1 cellular context compared by ENCODE assay signal in the genomic region with DNA sequence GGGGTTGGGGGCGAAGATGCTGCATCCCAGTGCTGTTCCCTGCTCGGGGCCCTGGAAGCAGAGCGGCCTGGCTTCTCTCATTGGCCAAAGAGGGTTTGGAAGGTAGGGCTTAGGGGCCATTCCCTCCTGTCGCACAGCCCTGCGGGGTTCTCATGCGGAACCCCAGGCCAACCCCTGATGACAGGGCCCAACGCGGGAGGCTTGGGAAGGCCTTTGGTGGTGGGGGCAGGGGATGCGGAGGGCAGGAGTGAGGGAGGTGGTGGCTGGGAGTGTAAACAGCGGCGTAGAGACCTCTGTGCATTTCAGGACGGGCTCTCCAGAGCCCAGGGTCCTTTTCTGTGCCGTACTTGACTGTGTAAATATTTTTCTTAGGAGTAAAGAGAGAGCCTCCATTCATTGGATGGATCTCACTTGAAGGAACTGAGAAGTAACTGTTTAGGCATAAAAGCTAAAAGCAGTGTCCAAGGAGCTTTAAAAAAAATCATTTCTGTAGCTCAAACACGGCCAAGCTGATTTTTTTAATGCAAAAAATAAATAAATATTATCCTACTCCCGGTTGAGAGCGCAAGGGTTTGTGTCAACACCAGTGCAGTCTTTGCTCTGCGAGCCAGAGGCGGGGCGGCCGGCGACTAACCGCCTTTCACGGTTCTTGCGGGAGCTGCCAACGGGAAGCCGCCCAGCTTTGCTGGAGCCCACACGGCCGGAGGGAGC.
TF ChIP-seq lines count a peak whose summit lies in the region.

No MANE protein-coding gene starts in this region.

TF ChIP-seq in HepG2, 621 proteins besides CTCF, POLR2A, EP300 and RAD21 (continued from another document):
- TF ChIP-seq, protein P1, sequence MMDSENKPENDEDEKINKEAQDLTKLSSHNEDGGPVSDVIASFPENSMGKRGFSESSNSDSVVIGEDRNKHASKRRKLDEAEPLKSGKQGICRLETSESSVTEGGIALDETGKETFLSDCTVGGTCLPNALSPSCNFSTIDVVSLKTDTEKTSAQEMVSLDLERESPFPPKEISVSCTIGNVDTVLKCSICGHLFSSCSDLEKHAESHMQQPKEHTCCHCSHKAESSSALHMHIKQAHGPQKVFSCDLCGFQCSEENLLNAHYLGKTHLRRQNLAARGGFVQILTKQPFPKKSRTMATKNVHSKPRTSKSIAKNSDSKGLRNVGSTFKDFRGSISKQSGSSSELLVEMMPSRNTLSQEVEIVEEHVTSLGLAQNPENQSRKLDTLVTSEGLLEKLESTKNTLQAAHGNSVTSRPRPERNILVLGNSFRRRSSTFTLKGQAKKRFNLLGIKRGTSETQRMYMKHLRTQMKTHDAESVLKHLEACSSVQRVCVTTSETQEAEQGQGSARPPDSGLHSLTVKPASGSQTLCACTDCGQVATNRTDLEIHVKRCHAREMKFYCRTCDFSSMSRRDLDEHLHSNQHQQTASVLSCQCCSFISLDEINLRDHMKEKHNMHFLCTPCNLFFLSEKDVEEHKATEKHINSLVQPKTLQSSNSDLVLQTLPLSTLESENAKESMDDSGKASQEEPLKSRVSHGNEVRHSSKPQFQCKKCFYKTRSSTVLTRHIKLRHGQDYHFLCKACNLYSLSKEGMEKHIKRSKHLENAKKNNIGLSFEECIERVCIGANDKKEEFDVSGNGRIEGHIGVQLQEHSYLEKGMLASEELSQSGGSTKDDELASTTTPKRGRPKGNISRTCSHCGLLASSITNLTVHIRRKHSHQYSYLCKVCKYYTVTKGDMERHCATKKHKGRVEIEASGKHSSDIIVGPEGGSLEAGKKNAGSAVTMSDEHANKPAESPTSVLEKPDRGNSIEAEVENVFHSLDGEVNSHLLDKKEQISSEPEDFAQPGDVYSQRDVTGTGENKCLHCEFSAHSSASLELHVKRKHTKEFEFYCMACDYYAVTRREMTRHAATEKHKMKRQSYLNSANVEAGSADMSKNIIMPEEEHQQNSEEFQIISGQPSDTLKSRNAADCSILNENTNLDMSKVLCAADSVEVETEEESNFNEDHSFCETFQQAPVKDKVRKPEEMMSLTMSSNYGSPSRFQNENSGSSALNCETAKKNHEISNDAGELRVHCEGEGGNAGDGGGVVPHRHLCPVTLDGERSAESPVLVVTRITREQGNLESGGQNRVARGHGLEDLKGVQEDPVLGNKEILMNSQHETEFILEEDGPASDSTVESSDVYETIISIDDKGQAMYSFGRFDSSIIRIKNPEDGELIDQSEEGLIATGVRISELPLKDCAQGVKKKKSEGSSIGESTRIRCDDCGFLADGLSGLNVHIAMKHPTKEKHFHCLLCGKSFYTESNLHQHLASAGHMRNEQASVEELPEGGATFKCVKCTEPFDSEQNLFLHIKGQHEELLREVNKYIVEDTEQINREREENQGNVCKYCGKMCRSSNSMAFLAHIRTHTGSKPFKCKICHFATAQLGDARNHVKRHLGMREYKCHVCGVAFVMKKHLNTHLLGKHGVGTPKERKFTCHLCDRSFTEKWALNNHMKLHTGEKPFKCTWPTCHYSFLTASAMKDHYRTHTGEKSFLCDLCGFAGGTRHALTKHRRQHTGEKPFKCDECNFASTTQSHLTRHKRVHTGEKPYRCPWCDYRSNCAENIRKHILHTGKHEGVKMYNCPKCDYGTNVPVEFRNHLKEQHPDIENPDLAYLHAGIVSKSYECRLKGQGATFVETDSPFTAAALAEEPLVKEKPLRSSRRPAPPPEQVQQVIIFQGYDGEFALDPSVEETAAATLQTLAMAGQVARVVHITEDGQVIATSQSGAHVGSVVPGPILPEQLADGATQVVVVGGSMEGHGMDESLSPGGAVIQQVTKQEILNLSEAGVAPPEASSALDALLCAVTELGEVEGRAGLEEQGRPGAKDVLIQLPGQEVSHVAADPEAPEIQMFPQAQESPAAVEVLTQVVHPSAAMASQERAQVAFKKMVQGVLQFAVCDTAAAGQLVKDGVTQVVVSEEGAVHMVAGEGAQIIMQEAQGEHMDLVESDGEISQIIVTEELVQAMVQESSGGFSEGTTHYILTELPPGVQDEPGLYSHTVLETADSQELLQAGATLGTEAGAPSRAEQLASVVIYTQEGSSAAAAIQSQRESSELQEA (CRISPR knock-in tag; IDR thresholded peaks at IDR 0.05; ENCODE audit: not compliant biosample characterization) = no peak
- TF ChIP-seq PHF20 (CRISPR knock-in tag; IDR thresholded peaks at IDR 0.05) (no peak), SMAD3 (CRISPR knock-in tag; IDR thresholded peaks at IDR 0.05) (no peak), SOX13 (IDR thresholded peaks at IDR 0.05) (no peak), SOX13 (CRISPR knock-in tag; conservative IDR thresholded peaks at IDR 0.05 in 1 of 2, IDR thresholded peaks at IDR 0.05 in 1 of 2) (no peak; a peak in 1 of 4 replicates), ZNF34 (CRISPR knock-in tag; IDR thresholded peaks at IDR 0.05; ENCODE audit: borderline replicate concordance) (no peak), SRY (CRISPR knock-in tag; IDR thresholded peaks at IDR 0.05) (no peak), FOXK1 (CRISPR knock-in tag; IDR thresholded peaks at IDR 0.05; ENCODE audit: borderline replicate concordance, low read depth) (peak; percentile 12; the same call in 1 of the 2 replicates), YEATS4 (CRISPR knock-in tag; IDR thresholded peaks at IDR 0.05; ENCODE audit: borderline replicate concordance) (peak; percentile 52; the same call in 1 of the 2 replicates), JUNB (CRISPR knock-in tag; IDR thresholded peaks at IDR 0.05; ENCODE audit: borderline replicate concordance) (no peak), SRSF4 (IDR thresholded peaks at IDR 0.05; ENCODE audit: low read depth, low read length, poor library complexity, severe bottlenecking) (no peak), IKZF5 (CRISPR knock-in tag; IDR thresholded peaks at IDR 0.05) (peak; percentile 57), ZNF205 (CRISPR knock-in tag; IDR thresholded peaks at IDR 0.05) (no peak), ZBTB43 (CRISPR knock-in tag; conservative IDR thresholded peaks at IDR 0.05) (no peak), TSC22D2 (CRISPR knock-in tag; IDR thresholded peaks at IDR 0.05; ENCODE audit: borderline replicate concordance) (no peak), SOX5 (CRISPR knock-in tag; IDR thresholded peaks at IDR 0.05; ENCODE audit: borderline replicate concordance) (no peak), ZBTB42 (CRISPR knock-in tag; IDR thresholded peaks at IDR 0.05) (peak; percentile 5; the same call in 1 of the 2 replicates), PAWR (CRISPR knock-in tag; IDR thresholded peaks at IDR 0.05; ENCODE audit: borderline replicate concordance) (no peak), NONO (IDR thresholded peaks at IDR 0.05) (no peak), NONO (CRISPR knock-in tag; conservative IDR thresholded peaks at IDR 0.05) (peak; percentile 47; the same call in 1 of the 2 replicates)
- TF ChIP-seq, protein P2, sequence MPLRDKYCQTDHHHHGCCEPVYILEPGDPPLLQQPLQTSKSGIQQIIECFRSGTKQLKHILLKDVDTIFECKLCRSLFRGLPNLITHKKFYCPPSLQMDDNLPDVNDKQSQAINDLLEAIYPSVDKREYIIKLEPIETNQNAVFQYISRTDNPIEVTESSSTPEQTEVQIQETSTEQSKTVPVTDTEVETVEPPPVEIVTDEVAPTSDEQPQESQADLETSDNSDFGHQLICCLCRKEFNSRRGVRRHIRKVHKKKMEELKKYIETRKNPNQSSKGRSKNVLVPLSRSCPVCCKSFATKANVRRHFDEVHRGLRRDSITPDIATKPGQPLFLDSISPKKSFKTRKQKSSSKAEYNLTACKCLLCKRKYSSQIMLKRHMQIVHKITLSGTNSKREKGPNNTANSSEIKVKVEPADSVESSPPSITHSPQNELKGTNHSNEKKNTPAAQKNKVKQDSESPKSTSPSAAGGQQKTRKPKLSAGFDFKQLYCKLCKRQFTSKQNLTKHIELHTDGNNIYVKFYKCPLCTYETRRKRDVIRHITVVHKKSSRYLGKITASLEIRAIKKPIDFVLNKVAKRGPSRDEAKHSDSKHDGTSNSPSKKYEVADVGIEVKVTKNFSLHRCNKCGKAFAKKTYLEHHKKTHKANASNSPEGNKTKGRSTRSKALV (CRISPR knock-in tag; IDR thresholded peaks at IDR 0.05) = 0 out of 2 replicates have a peak, but pooled peaks have one; percentile 38
- TF ChIP-seq, protein P3, sequence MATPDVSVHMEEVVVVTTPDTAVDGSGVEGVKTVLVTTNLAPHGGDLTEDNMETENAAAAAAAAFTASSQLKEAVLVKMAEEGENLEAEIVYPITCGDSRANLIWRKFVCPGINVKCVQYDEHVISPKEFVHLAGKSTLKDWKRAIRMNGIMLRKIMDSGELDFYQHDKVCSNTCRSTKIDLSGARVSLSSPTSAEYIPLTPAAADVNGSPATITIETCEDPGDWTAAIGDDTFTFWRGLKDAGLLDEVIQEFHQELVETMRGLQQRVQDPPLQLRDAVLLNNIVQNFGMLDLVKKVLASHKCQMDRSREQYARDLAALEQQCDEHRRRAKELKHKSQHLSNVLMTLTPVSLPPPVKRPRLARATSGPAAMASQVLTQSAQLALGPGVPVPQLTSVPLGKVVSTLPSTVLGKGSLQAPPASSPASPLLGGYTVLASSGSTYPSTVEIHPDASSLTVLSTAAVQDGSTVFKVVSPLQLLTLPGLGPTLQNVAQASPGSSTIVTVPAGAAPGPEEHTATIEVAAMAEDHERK (CRISPR knock-in tag; IDR thresholded peaks at IDR 0.05; ENCODE audit: low read depth) = no peak
TF ChIP-seq in HepG2: peak in this region for 111.
